ENCODE assay signal across 16 cellular contexts in the genomic region with DNA sequence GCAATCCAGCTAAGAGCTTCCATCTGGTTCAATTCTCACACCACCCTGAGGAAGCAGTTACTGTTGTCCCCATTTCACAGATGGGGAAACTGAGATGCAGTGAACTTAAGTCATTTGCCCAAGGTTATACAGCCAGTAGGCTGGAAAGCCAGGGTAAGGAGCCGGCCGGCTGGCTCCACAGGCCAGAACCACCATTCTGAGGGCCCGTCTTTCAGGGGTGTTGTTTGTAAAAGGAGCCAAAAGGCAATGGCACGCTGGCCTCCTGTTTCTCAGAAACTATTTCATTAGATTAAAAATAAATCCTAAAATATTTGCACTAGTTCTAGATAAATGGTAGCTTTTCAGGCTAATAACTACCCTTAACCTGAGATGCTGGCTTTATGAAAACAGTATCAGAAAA.
"Had no signal": no experiment of that assay in that cellular context is flagged by ENCODE, and none has a peak within 500 bp of the region (broad histone marks: within the 10 kb centered on the region; RNA-seq: fewer than 3 reads in every experiment).

No MANE protein-coding gene starts in this region.

- H3K4me1 ChIP-seq: gastrocnemius medialis, prostate gland, right atrium auricular region had no signal

- ATAC-seq: esophagus mucosa, gastrocnemius medialis had no signal

- H3K36me3 ChIP-seq: gastrocnemius medialis, neural progenitor cell, prostate gland, right atrium auricular region, thyroid gland had no signal

- H3K4me2 ChIP-seq: neural progenitor cell had no signal

- H3K27me3 ChIP-seq: gastrocnemius medialis, right atrium auricular region, thyroid gland had no signal

- H3K9me3 ChIP-seq: gastrocnemius medialis, prostate gland, right atrium auricular region, thyroid gland had no signal

- H3K9ac ChIP-seq: neural progenitor cell had no signal

- H3K27me3 Mint-ChIP-seq: activated B cell treated with CpG ODN at 0.5 μM for 24 hours had no signal

- H2AFZ ChIP-seq: neural progenitor cell had no signal

- H3K4me3 Mint-ChIP-seq: activated B cell treated with CpG ODN at 0.5 μM for 24 hours; activated naive CD4-positive, alpha-beta T cell treated with anti-CD3 and anti-CD28 coated beads for 36 hours; neural progenitor cell had no signal

- DNase-seq: activated B cell treated with CpG ODN at 0.5 μM for 24 hours; activated CD4-positive, alpha-beta T cell treated with anti-CD3 and anti-CD28 coated beads for 4 hours; activated naive CD4-positive, alpha-beta T cell treated with anti-CD3 and anti-CD28 coated beads for 36 hours; amniotic stem cell; effector CD4-positive, alpha-beta T cell; gastrocnemius medialis; head of caudate nucleus; midbrain; stimulated activated CD4-positive, alpha-beta T cell treated with anti-CD3 and anti-CD28 coated beads, Interleukin-2, amount 100 ng/mL, for 24 hours; stimulated activated naive CD4-positive, alpha-beta T cell treated with Interleukin-2 at 50 U/mL for 16 hours; thyroid gland had no signal

- H3K4me3 ChIP-seq: gastrocnemius medialis, lung, neural progenitor cell, prostate gland, right atrium auricular region, thyroid gland had no signal

- H3K27ac ChIP-seq: gastrocnemius medialis, neural progenitor cell, prostate gland, right atrium auricular region, thyroid gland had no signal

- H3K36me3 Mint-ChIP-seq: neural progenitor cell had no signal

- H3K27ac Mint-ChIP-seq: activated B cell treated with CpG ODN at 0.5 μM for 24 hours; activated naive CD4-positive, alpha-beta T cell treated with anti-CD3 and anti-CD28 coated beads for 36 hours; neural progenitor cell had no signal
